In genomic region chr9:68907910-68908309, GRCh38 we compare ENCODE assay signal across 16 cellular contexts.
"Had no signal": no experiment of that assay in that cellular context is flagged by ENCODE, and none has a peak within 500 bp of the region (broad histone marks: within the 10 kb centered on the region; RNA-seq: fewer than 3 reads in every experiment).

No MANE protein-coding gene starts in this region.

- DNase-seq: dermis blood vessel endothelial cell; dorsolateral prefrontal cortex; effector CD4-positive, alpha-beta T cell; effector memory CD4-positive, alpha-beta T cell; foreskin keratinocyte; heart right ventricle; hippocampal formation; left cardiac atrium; left lung; left ventricle myocardium superior; lower lobe of right lung; mucosa of descending colon; naive B cell had no signal

- H3K27ac ChIP-seq: coronary artery, dorsolateral prefrontal cortex, esophagus muscularis mucosa, foreskin keratinocyte, gastroesophageal sphincter, heart right ventricle, left lung, lower lobe of right lung had no signal

- H3K9me3 ChIP-seq: esophagus muscularis mucosa, gastroesophageal sphincter, heart right ventricle, left lung, lower lobe of right lung, mucosa of descending colon had no signal

- H3K4me3 ChIP-seq: coronary artery, dorsolateral prefrontal cortex, esophagus muscularis mucosa, gastroesophageal sphincter, heart right ventricle, left lung, lower lobe of right lung, mucosa of descending colon had no signal

- ATAC-seq: foreskin keratinocyte, gastroesophageal sphincter, heart right ventricle, left cardiac atrium, left lung, left ventricle myocardium superior, lower lobe of right lung, mucosa of descending colon had no signal

- H3K36me3 ChIP-seq: esophagus muscularis mucosa, gastroesophageal sphincter, heart right ventricle, left lung, lower lobe of right lung had no signal

- H3K27me3 ChIP-seq: dorsolateral prefrontal cortex, esophagus muscularis mucosa, gastroesophageal sphincter, heart right ventricle, left lung had no signal

- H3K4me1 ChIP-seq: foreskin keratinocyte, gastroesophageal sphincter had no signal
